ENCODE assay signal across 19 cellular contexts in genomic region chr4:56052966-56053365, GRCh38.
"Had no signal": no experiment of that assay in that cellular context is flagged by ENCODE, and none has a peak within 500 bp of the region (broad histone marks: within the 10 kb centered on the region; RNA-seq: fewer than 3 reads in every experiment).

No MANE protein-coding gene starts in this region.

- H3K36me3 ChIP-seq: esophagus squamous epithelium, heart left ventricle, ovary, stomach, thoracic aorta, upper lobe of left lung, uterus had no signal

- H3K9me3 Mint-ChIP-seq: effector memory CD8-positive, alpha-beta T cell; naive B cell had no signal

- H3K27me3 ChIP-seq: ovary, uterus had no signal

- H3K36me3 Mint-ChIP-seq: naive B cell had no signal

- H3K27ac Mint-ChIP-seq: effector memory CD8-positive, alpha-beta T cell; naive B cell had no signal

- H3K4me3 ChIP-seq: esophagus squamous epithelium, heart left ventricle, ovary, stomach, thoracic aorta, upper lobe of left lung, uterus had no signal

- H3K4me3 Mint-ChIP-seq: effector memory CD8-positive, alpha-beta T cell; naive B cell had no signal

- DNase-seq: effector memory CD8-positive, alpha-beta T cell; esophagus squamous epithelium; foreskin fibroblast; heart left ventricle; hippocampal formation; kidney glomerular epithelial cell; mesendoderm; naive B cell; nucleus accumbens; ovary; right cardiac atrium; small intestine; stimulated activated CD4-positive, alpha-beta T cell treated with anti-CD3 and anti-CD28 coated beads, Interleukin-12 subunit alpha, Interleukin-12 subunit beta, amount 100 ng/mL, for 4 hours; stimulated activated naive CD4-positive, alpha-beta T cell; stomach; substantia nigra; upper lobe of left lung; uterus had no signal

- H3K27ac ChIP-seq: esophagus squamous epithelium, heart left ventricle, ovary, stomach, thoracic aorta, upper lobe of left lung, uterus had no signal

- H3K9me3 ChIP-seq: esophagus squamous epithelium, heart left ventricle, ovary, stomach, thoracic aorta, upper lobe of left lung, uterus had no signal
